1 cellular context compared by ENCODE assay signal in the genomic region with DNA sequence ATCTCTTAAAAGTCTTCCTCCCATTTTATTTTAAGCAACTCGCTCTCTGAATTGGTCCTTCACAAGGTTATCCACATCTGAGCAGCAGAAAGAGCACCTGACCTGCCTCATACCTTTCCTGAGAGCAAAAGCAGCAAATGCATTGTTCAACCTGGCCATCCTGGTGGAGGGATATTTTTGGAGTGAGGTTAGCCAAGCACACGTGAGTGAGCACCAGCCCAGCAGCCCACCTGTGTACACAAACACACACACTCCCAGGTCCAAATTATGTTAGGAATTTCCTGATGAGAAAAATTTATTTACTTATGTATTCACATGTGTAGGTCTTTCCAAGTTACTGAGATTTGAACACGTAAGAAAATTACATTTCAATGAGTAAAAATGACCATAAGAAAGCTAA.
TF ChIP-seq lines count a peak whose summit lies in the region.

No MANE protein-coding gene starts in this region.

TF ChIP-seq in A549, 52 proteins besides CTCF, POLR2A, EP300 and RAD21:
- TF ChIP-seq, protein P1, sequence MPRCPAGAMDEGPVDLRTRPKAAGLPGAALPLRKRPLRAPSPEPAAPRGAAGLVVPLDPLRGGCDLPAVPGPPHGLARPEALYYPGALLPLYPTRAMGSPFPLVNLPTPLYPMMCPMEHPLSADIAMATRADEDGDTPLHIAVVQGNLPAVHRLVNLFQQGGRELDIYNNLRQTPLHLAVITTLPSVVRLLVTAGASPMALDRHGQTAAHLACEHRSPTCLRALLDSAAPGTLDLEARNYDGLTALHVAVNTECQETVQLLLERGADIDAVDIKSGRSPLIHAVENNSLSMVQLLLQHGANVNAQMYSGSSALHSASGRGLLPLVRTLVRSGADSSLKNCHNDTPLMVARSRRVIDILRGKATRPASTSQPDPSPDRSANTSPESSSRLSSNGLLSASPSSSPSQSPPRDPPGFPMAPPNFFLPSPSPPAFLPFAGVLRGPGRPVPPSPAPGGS (IDR thresholded peaks at IDR 0.05), result no peak
- TF ChIP-seq MAZ (IDR thresholded peaks at IDR 0.05; ENCODE audit: borderline replicate concordance, low read depth, low read length) (no peak), HOXB13 (CRISPR knock-in tag; IDR thresholded peaks at IDR 0.05; ENCODE audit: low read depth) (no peak), MYC (IDR thresholded peaks at IDR 0.05; ENCODE audit: borderline replicate concordance, low read length) (no peak)
